15 cellular contexts compared by ENCODE assay signal in the genomic region with DNA sequence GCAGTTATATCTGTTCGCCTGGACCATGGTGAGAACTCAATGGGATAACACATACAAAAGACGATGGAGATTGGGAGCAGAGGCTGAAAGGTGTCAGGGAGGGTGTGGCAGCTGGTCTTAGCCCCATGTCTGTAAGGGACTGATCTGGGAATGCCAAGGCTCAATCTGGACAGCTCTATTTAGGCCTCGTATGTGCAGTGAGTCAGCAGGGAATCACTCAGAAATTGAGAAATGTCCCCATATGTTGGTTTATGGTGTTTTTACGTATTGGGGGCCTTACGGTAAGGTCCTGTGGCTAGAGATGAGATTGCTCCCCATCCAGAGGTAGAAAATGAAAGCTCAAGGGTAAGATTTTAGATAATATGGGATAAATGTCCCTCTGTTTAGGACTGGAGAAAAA.
A peak's percentile ranks its signal among the peaks of the same experiment; 100 is the strongest.
DNase-seq lines count a peak whose midpoint lies in the region; ATAC-seq and TF ChIP-seq lines count a peak whose summit lies in the region.
"Had no signal": no experiment of that assay in that cellular context is flagged by ENCODE, and none has a peak within 500 bp of the region (broad histone marks: within the 10 kb centered on the region; RNA-seq: fewer than 3 reads in every experiment).

No MANE protein-coding gene starts in this region.

- no peak overlapping the region for H2AK5ac ChIP-seq in IMR-90 (ENCODE audit: low read depth, low read length)

- no peak overlapping the region for H3K18ac ChIP-seq in IMR-90 (ENCODE audit: low read depth, low read length)

- H3K9ac ChIP-seq in IMR-90 (ENCODE audit: low read depth, low read length): no peak overlapping the region

- no peak overlapping the region for H4K5ac ChIP-seq in IMR-90 (ENCODE audit: low read depth, low read length)

- no peak overlapping the region for H3K4ac ChIP-seq in IMR-90 (ENCODE audit: low read depth, low read length)

- no peak; the same call in 1 of the 2 replicates for ATAC-seq in IMR-90 (ENCODE audit: low read depth)
- ATAC-seq in HG03442 (IDR thresholded peaks at IDR 0.05; ENCODE audit: unreplicated experiment): no peak
- ATAC-seq in GM21360 (IDR thresholded peaks at IDR 0.05; ENCODE audit: unreplicated experiment): no peak
- ATAC-seq: GM12878 had no signal

- H2BK5ac ChIP-seq in IMR-90 (ENCODE audit: low read depth, low read length, poor library complexity, severe bottlenecking): no peak overlapping the region

- H3K27ac ChIP-seq in IMR-90 (ENCODE audit: insufficient read depth, low read length): no peak overlapping the region
- H3K27ac ChIP-seq: C4-2B, Peyer's patch had no signal

- H3K4me3 ChIP-seq in IMR-90 (ENCODE audit: insufficient read depth, low read depth, low read length) (no peak overlapping the region), cardiac fibroblast (replicated peaks in 1 of 2; ENCODE audit: low read depth in 2 of 2, low read length in 2 of 2) (no peak overlapping the region)
- H3K4me3 ChIP-seq: GM12878, Peyer's patch had no signal

- H4K91ac ChIP-seq in IMR-90 (ENCODE audit: insufficient read depth, low read depth, low read length): no peak overlapping the region

- intact Hi-C loops in IMR-90 (cut with micrococcal nuclease): loop anchor here (10.0 kb wide), 1 partner anchor 848 kb away; no protein-coding TSS in a partner anchor

- no peaks in the 10 kb centered on the region for H4K20me1 ChIP-seq in IMR-90 (ENCODE audit: insufficient read depth, low read length)

- no peaks in the 10 kb centered on the region for H3K36me3 ChIP-seq in IMR-90 (ENCODE audit: control insufficient read depth, insufficient read depth, low read length)
- H3K36me3 ChIP-seq: Peyer's patch had no signal

- POLR2A ChIA-PET in IMR-90 (lab: Charles Lee; ENCODE audit: unreplicated experiment): no interaction called here

- H2BK120ac ChIP-seq in IMR-90 (ENCODE audit: low read depth, low read length): no peak overlapping the region

- H3K4me1 ChIP-seq in IMR-90 (ENCODE audit: control insufficient read depth, insufficient read depth, low read length): no peaks in the 10 kb centered on the region
- H3K4me1 ChIP-seq: Peyer's patch had no signal

- H2BK20ac ChIP-seq in IMR-90 (ENCODE audit: low read depth, low read length): no peak overlapping the region

- H4K8ac ChIP-seq in IMR-90 (ENCODE audit: low read depth in 2 of 2, low read length in 2 of 2): no peak overlapping the region

- H3K27me3 ChIP-seq in IMR-90 (ENCODE audit: control insufficient read depth, insufficient read depth, low read length): peaks cover 9% of the 10 kb centered on the region
- H3K27me3 ChIP-seq: Peyer's patch had no signal

- no peaks in the 10 kb centered on the region for H3K9me1 ChIP-seq in IMR-90 (ENCODE audit: insufficient read depth, low read length)

- 80% methylated on average over 1 of the region's 5 CpGs; no CpG with 5 or more reads in 1 of the 2 experiments for WGBS in IMR-90 (ENCODE audit: extremely low coverage in 2 of 2, insufficient read length in 1 of 2), 2 experiments

- no peak overlapping the region for H3K14ac ChIP-seq in IMR-90 (replicated peaks; ENCODE audit: low read depth, low read length)

- no peak for TF ChIP-seq POLR2A in IMR-90 (IDR thresholded peaks at IDR 0.05; ENCODE audit: low read depth, low read length)

- H3K4me2 ChIP-seq in IMR-90 (ENCODE audit: low read depth, low read length): no peak overlapping the region

- TF ChIP-seq RAD21 in IMR-90 (IDR thresholded peaks at IDR 0.05; ENCODE audit: low read length): no peak

- H3K9me3 ChIP-seq in IMR-90 (ENCODE audit: control insufficient read depth, insufficient read depth, low read length): no peaks in the 10 kb centered on the region
- H3K9me3 ChIP-seq: Peyer's patch had no signal

- dilution Hi-C loops in IMR-90 (cut with HindIII; ENCODE audit: low sequenced_read_pairs, unreplicated experiment): no loop called here

- H3K23ac ChIP-seq in IMR-90 (ENCODE audit: low read depth, low read length): no peak overlapping the region

- DNase-seq in EH (ENCODE audit: low read depth) (peak; percentile 20), IMR-90 (peak; percentile 1), cardiac fibroblast (ENCODE audit: low read depth in 2 of 2) (peak; percentile 5 to 57), hepatic stellate cell (ENCODE audit: low spot score) (peak; percentile 4), inferior parietal cortex (ENCODE audit: extremely low spot score) (no peak)
- no peak for DNase-seq in activated effector memory CD4-positive, alpha-beta T cell treated with anti-CD3 and anti-CD28 coated beads, Interleukin-2, amount 50 U/mL, for 16 hours
- DNase-seq: Karpas-422, NCI-H1930, NCI-H510A treated with DMSO at 0.1 percent for 48 hours, Peyer's patch, SIG-M5 had no signal

- H2BK15ac ChIP-seq in IMR-90 (ENCODE audit: low read depth, low read length): no peak overlapping the region

- no peaks in the 10 kb centered on the region for H3K79me1 ChIP-seq in IMR-90 (ENCODE audit: low read depth in 1 of 2, low read length in 2 of 2)

- no peak overlapping the region for H3K56ac ChIP-seq in IMR-90 (ENCODE audit: extremely low read depth, insufficient read depth, low read length)

- CTCF ChIA-PET in IMR-90 (lab: Yijun Ruan, JAX): interaction anchor here (0.8 to 1.2 kb wide), 2 partner anchors 11 to 80 kb away, joined by 3 to 4 read pairs; no protein-coding TSS in a partner anchor

- TF ChIP-seq CTCF in IMR-90 (conservative IDR thresholded peaks at IDR 0.05; ENCODE audit: low read depth, low read length) (no peak), cardiac fibroblast (IDR thresholded peaks at IDR 0.05; ENCODE audit: low read depth, low read length) (no peak)

- no peak overlapping the region for H2AFZ ChIP-seq in IMR-90 (replicated peaks; ENCODE audit: low read length, poor library complexity)

- no TSS peak for BruUV-seq in IMR-90 (replicated peaks; lab: Mats Ljungman, UMichigan)

- in situ Hi-C loops in IMR-90 (cut with MboI; ENCODE audit: low sequenced_read_pairs): loop anchor here (5.0 kb wide), 1 partner anchor 80 kb away; no protein-coding TSS in a partner anchor

- H2AK9ac ChIP-seq in IMR-90 (replicated peaks; ENCODE audit: low read depth, low read length, poor library complexity): no peak overlapping the region

TF ChIP-seq in IMR-90, 13 proteins besides CTCF, POLR2A, EP300 and RAD21:
- no peak for TF ChIP-seq MAFK (IDR thresholded peaks at IDR 0.05; ENCODE audit: low read depth, low read length)
- no peak for TF ChIP-seq RCOR1 (IDR thresholded peaks at IDR 0.05; ENCODE audit: insufficient replicate concordance, low read length)
- TF ChIP-seq MAZ (IDR thresholded peaks at IDR 0.05; ENCODE audit: borderline replicate concordance, low read depth, low read length): no peak
- TF ChIP-seq, protein P1, sequence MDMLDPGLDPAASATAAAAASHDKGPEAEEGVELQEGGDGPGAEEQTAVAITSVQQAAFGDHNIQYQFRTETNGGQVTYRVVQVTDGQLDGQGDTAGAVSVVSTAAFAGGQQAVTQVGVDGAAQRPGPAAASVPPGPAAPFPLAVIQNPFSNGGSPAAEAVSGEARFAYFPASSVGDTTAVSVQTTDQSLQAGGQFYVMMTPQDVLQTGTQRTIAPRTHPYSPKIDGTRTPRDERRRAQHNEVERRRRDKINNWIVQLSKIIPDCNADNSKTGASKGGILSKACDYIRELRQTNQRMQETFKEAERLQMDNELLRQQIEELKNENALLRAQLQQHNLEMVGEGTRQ (IDR thresholded peaks at IDR 0.05; ENCODE audit: low read depth, low read length): no peak
- TF ChIP-seq RFX5 (IDR thresholded peaks at IDR 0.05; ENCODE audit: low read depth, low read length): no peak
- no peak for TF ChIP-seq NFE2L2 (IDR thresholded peaks at IDR 0.05; ENCODE audit: low read depth, low read length)

Comparison
In these comparisons a context has a peak if more than half of its experiments do, and no peak if none do; other contexts are left out.
1. DNase-seq: peak in EH (single experiment), IMR-90 (single experiment), cardiac fibroblast (2 of 2) and hepatic stellate cell (single experiment); none in activated effector memory CD4-positive, alpha-beta T cell treated with anti-CD3 and anti-CD28 coated beads, Interleukin-2, amount 50 U/mL, for 16 hours (single experiment) and inferior parietal cortex (single experiment).